ENCODE assay signal across 16 cellular contexts in the genomic region with DNA sequence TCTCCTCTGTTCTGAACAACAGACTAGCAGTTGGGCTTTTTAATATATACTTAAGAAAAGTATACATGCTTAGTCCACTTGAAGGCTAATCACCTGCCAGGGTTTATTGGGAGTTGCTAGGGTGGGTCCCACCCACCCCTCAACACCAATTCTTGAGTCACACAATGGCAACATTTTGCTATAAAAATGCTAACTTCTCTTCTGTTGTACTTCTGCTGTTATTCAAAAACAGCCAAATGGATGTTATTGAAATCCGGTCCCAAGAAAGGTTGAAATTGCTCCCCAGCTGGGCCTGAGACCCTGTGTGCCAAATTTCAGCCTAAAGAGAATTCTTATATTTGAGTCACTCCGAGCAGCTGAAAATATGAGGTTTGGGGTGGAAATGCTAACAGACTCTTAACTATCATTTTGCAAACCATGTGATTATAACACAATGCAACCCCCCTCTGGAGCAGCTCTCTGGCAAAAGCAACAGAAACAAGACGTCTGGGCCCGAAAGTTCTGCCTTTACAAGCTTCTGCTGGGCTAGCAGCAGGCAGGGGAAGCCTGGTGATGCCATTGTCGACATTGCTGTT.
"Had no signal": no experiment of that assay in that cellular context is flagged by ENCODE, and none has a peak within 500 bp of the region (broad histone marks: within the 10 kb centered on the region; RNA-seq: fewer than 3 reads in every experiment).

No MANE protein-coding gene starts in this region.

- DNase-seq: activated CD4-positive, alpha-beta T cell treated with anti-CD3 and anti-CD28 coated beads for 48 hours; activated CD8-positive, alpha-beta memory T cell treated with anti-CD3 and anti-CD28 coated beads, Interleukin-2, amount 50 U/mL, for 48 hours; activated naive CD4-positive, alpha-beta T cell; activated naive CD8-positive, alpha-beta T cell treated with anti-CD3 and anti-CD28 coated beads, Interleukin-2, amount 50 U/mL, for 24 hours; endodermal cell; islet precursor cell; mammary epithelial cell; naive thymus-derived CD8-positive, alpha-beta T cell; stimulated activated CD4-positive, alpha-beta T cell treated with anti-CD3 and anti-CD28 coated beads, Interleukin-4, amount 100 ng/mL, for 24 hours; stimulated activated naive CD4-positive, alpha-beta T cell treated with Interleukin-2 at 50 U/mL for 16 hours; upper lobe of left lung had no signal

- H3K4me2 ChIP-seq: hepatocyte had no signal

- H3K9me3 Mint-ChIP-seq: activated naive CD8-positive, alpha-beta T cell treated with anti-CD3 and anti-CD28 coated beads, Interleukin-2, amount 50 U/mL, for 24 hours; endodermal cell; T-helper 1 cell treated with Interleukin-12 subunit alpha and Interleukin-12 subunit beta and Interleukin-4 antibody, amounts not matched to agents 30 μg/mL and 1 μg/mL, for 36 hours had no signal

- H3K79me2 ChIP-seq: hepatocyte, parathyroid adenoma had no signal

- H3K4me3 Mint-ChIP-seq: activated naive CD8-positive, alpha-beta T cell treated with anti-CD3 and anti-CD28 coated beads, Interleukin-2, amount 50 U/mL, for 24 hours; endodermal cell; naive thymus-derived CD8-positive, alpha-beta T cell; T-helper 1 cell treated with Interleukin-12 subunit alpha and Interleukin-12 subunit beta and Interleukin-4 antibody, amounts not matched to agents 30 μg/mL and 1 μg/mL, for 36 hours had no signal

- H3K36me3 ChIP-seq: ascending aorta, upper lobe of left lung had no signal

- H3K27ac ChIP-seq: ascending aorta, hepatocyte, parathyroid adenoma, upper lobe of left lung had no signal

- H3K27ac Mint-ChIP-seq: activated naive CD8-positive, alpha-beta T cell treated with anti-CD3 and anti-CD28 coated beads, Interleukin-2, amount 50 U/mL, for 24 hours; endodermal cell; T-helper 1 cell treated with Interleukin-12 subunit alpha and Interleukin-12 subunit beta and Interleukin-4 antibody, amounts not matched to agents 30 μg/mL and 1 μg/mL, for 36 hours had no signal

- H3K4me1 ChIP-seq: ascending aorta, parathyroid adenoma had no signal

- H3K4me3 ChIP-seq: ascending aorta, hepatocyte, skin epidermis, upper lobe of left lung had no signal

- H3K27me3 Mint-ChIP-seq: activated naive CD8-positive, alpha-beta T cell treated with anti-CD3 and anti-CD28 coated beads, Interleukin-2, amount 50 U/mL, for 24 hours had no signal

- ATAC-seq: activated naive CD8-positive, alpha-beta T cell treated with anti-CD3 and anti-CD28 coated beads, Interleukin-2, amount 50 U/mL, for 24 hours; naive thymus-derived CD8-positive, alpha-beta T cell had no signal

- H2AFZ ChIP-seq: hepatocyte, parathyroid adenoma had no signal

- H3K27me3 ChIP-seq: ascending aorta, hepatocyte, upper lobe of left lung had no signal

- H3K9me3 ChIP-seq: ascending aorta, upper lobe of left lung had no signal

- H3K36me3 Mint-ChIP-seq: naive thymus-derived CD8-positive, alpha-beta T cell had no signal

- H3K9ac ChIP-seq: parathyroid adenoma had no signal
